14 cellular contexts compared by ENCODE assay signal in genomic region chr2:174863183-174863582, GRCh38.
DNase-seq lines count a peak whose midpoint lies in the region; ATAC-seq and TF ChIP-seq lines count a peak whose summit lies in the region.
"Had no signal": no experiment of that assay in that cellular context is flagged by ENCODE, and none has a peak within 500 bp of the region (broad histone marks: within the 10 kb centered on the region; RNA-seq: fewer than 3 reads in every experiment).

No MANE protein-coding gene starts in this region.

- H3K27me3 Mint-ChIP-seq in GM23338 (ENCODE audit: insufficient read depth, low read depth, poor library complexity) (peaks cover under 1% of the 10 kb centered on the region), WTC11 (ENCODE audit: low read depth) (no peaks in the 10 kb centered on the region)

- no peak for TF ChIP-seq CTCF in GM23338 (conservative IDR thresholded peaks at IDR 0.05; ENCODE audit: low read depth in 2 of 2)
- TF ChIP-seq CTCF in WTC11 (IDR thresholded peaks at IDR 0.05) = no peak

- no peaks in the 10 kb centered on the region for H3K9me3 Mint-ChIP-seq in GM23338
- no peaks in the 10 kb centered on the region for H3K9me3 Mint-ChIP-seq in WTC11
- H3K9me3 Mint-ChIP-seq: CD8-positive, alpha-beta T cell; H9 had no signal

- no peaks in the 10 kb centered on the region for H3K9me2 ChIP-seq in GM23338 (ENCODE audit: insufficient read depth)

- H3F3A ChIP-seq in GM23338 (replicated peaks; ENCODE audit: low read depth) = no peaks in the 10 kb centered on the region

- H3K36me3 Mint-ChIP-seq in GM23338 (ENCODE audit: low read depth) (no peaks in the 10 kb centered on the region), WTC11 (no peaks in the 10 kb centered on the region)
- H3K36me3 Mint-ChIP-seq: CD8-positive, alpha-beta T cell had no signal

- H3K4me1 Mint-ChIP-seq in GM23338 (peaks cover 42% of the 10 kb centered on the region), WTC11 (peaks cover 50% of the 10 kb centered on the region)

- POLR2A ChIA-PET in WTC11 (lab: Charles Lee) = no interaction called here

- no peak overlapping the region for H3K4me2 ChIP-seq in GM23338
- H3K4me2 ChIP-seq: A549 had no signal

- H3K4me3 Mint-ChIP-seq in GM23338 = no peak overlapping the region
- H3K4me3 Mint-ChIP-seq in WTC11 = no peak overlapping the region
- H3K4me3 Mint-ChIP-seq: CD8-positive, alpha-beta T cell; H9 had no signal

- H3K79me2 ChIP-seq in GM23338 (replicated peaks; ENCODE audit: insufficient read depth) = no peaks in the 10 kb centered on the region; the same call in 1 of the 2 replicates

- peaks cover 44% of the 10 kb centered on the region for H3K4me1 ChIP-seq in GM23338 (ENCODE audit: insufficient read depth)
- H3K4me1 ChIP-seq: A549, BE2C, Caco-2 had no signal

- DNase-seq in GM23338 (ENCODE audit: low spot score) = no peak
- DNase-seq in NAMALWA (ENCODE audit: low spot score) = peak; percentile 11
- DNase-seq in WTC11 (ENCODE audit: low spot score) = no peak
- no peak for DNase-seq in dermis blood vessel endothelial cell
- DNase-seq in NCI-H2196 treated with DMSO at 0.1 percent for 48 hours (lab: John Stamatoyannopoulos, UW; ENCODE audit: unreplicated experiment) = no peak
- DNase-seq: BE2C; Caco-2; CD8-positive, alpha-beta T cell; GOT3; H9 had no signal

- no peaks in the 10 kb centered on the region for H3K27me3 ChIP-seq in GM23338 (ENCODE audit: insufficient read depth)
- H3K27me3 ChIP-seq: BE2C had no signal

- ATAC-seq in GM23338 (no peak), WTC11 (no peak), HG03520 (IDR thresholded peaks at IDR 0.05; ENCODE audit: unreplicated experiment) (no peak)
- ATAC-seq: A549; CD8-positive, alpha-beta T cell; HepG2 had no signal

- CTCF ChIA-PET in WTC11 (lab: Charles Lee) = no interaction called here

- no peaks in the 10 kb centered on the region for H3K36me3 ChIP-seq in GM23338 (ENCODE audit: insufficient read depth)
- H3K36me3 ChIP-seq: BE2C had no signal

- H3K27ac Mint-ChIP-seq in GM23338 (0 out of 2 replicates have a peak overlapping the region, but pooled peaks have one; percentile 28), WTC11 (peak overlapping the region; percentile 9; the same call in 1 of the 2 replicates)
- H3K27ac Mint-ChIP-seq: CD8-positive, alpha-beta T cell had no signal

- H4K20me1 ChIP-seq in GM23338 (replicated peaks; ENCODE audit: insufficient read depth) = no peaks in the 10 kb centered on the region

- no peak overlapping the region for H2AFZ ChIP-seq in GM23338

- H3K4me3 ChIP-seq in GM23338 = no peak overlapping the region
- H3K4me3 ChIP-seq: A549 had no signal

- peak overlapping the region; percentile 30; the same call in 1 of the 2 replicates for H3K27ac ChIP-seq in GM23338 (ENCODE audit: low read depth)
- H3K27ac ChIP-seq: A549, C4-2B had no signal

TF ChIP-seq in GM23338, 12 proteins besides CTCF, POLR2A, EP300 and RAD21 (continues in another document):
- TF ChIP-seq, protein P1, sequence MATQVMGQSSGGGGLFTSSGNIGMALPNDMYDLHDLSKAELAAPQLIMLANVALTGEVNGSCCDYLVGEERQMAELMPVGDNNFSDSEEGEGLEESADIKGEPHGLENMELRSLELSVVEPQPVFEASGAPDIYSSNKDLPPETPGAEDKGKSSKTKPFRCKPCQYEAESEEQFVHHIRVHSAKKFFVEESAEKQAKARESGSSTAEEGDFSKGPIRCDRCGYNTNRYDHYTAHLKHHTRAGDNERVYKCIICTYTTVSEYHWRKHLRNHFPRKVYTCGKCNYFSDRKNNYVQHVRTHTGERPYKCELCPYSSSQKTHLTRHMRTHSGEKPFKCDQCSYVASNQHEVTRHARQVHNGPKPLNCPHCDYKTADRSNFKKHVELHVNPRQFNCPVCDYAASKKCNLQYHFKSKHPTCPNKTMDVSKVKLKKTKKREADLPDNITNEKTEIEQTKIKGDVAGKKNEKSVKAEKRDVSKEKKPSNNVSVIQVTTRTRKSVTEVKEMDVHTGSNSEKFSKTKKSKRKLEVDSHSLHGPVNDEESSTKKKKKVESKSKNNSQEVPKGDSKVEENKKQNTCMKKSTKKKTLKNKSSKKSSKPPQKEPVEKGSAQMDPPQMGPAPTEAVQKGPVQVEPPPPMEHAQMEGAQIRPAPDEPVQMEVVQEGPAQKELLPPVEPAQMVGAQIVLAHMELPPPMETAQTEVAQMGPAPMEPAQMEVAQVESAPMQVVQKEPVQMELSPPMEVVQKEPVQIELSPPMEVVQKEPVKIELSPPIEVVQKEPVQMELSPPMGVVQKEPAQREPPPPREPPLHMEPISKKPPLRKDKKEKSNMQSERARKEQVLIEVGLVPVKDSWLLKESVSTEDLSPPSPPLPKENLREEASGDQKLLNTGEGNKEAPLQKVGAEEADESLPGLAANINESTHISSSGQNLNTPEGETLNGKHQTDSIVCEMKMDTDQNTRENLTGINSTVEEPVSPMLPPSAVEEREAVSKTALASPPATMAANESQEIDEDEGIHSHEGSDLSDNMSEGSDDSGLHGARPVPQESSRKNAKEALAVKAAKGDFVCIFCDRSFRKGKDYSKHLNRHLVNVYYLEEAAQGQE (IDR thresholded peaks at IDR 0.05; ENCODE audit: unreplicated experiment) = no peak

TF ChIP-seq in WTC11, 78 proteins besides CTCF, POLR2A, EP300 and RAD21 (continues in another document):
- TF ChIP-seq HMGA2 (CRISPR knock-in tag; IDR thresholded peaks at IDR 0.05) = no peak
- TF ChIP-seq NR1H2 (CRISPR knock-in tag; IDR thresholded peaks at IDR 0.05) = no peak
- TF ChIP-seq, protein P2, sequence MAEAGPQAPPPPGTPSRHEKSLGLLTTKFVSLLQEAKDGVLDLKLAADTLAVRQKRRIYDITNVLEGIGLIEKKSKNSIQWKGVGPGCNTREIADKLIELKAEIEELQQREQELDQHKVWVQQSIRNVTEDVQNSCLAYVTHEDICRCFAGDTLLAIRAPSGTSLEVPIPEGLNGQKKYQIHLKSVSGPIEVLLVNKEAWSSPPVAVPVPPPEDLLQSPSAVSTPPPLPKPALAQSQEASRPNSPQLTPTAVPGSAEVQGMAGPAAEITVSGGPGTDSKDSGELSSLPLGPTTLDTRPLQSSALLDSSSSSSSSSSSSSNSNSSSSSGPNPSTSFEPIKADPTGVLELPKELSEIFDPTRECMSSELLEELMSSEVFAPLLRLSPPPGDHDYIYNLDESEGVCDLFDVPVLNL (CRISPR knock-in tag; IDR thresholded peaks at IDR 0.05; ENCODE audit: borderline replicate concordance, low read depth) = no peak
- TF ChIP-seq, protein P3, sequence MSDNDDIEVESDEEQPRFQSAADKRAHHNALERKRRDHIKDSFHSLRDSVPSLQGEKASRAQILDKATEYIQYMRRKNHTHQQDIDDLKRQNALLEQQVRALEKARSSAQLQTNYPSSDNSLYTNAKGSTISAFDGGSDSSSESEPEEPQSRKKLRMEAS (CRISPR knock-in tag; IDR thresholded peaks at IDR 0.05) = no peak
- TF ChIP-seq NFYB (CRISPR knock-in tag; conservative IDR thresholded peaks at IDR 0.05; ENCODE audit: low read depth) = no peak
- TF ChIP-seq OVOL2 (CRISPR knock-in tag; IDR thresholded peaks at IDR 0.05; ENCODE audit: borderline replicate concordance) = no peak
- no peak for TF ChIP-seq ZNF416 (CRISPR knock-in tag; IDR thresholded peaks at IDR 0.05)
- TF ChIP-seq NFE2L1 (CRISPR knock-in tag; IDR thresholded peaks at IDR 0.05) = no peak
- no peak for TF ChIP-seq ELF4 (CRISPR knock-in tag; IDR thresholded peaks at IDR 0.05; ENCODE audit: low read depth)
- TF ChIP-seq TP53 (CRISPR knock-in tag; IDR thresholded peaks at IDR 0.05) = no peak
- TF ChIP-seq, protein P4, sequence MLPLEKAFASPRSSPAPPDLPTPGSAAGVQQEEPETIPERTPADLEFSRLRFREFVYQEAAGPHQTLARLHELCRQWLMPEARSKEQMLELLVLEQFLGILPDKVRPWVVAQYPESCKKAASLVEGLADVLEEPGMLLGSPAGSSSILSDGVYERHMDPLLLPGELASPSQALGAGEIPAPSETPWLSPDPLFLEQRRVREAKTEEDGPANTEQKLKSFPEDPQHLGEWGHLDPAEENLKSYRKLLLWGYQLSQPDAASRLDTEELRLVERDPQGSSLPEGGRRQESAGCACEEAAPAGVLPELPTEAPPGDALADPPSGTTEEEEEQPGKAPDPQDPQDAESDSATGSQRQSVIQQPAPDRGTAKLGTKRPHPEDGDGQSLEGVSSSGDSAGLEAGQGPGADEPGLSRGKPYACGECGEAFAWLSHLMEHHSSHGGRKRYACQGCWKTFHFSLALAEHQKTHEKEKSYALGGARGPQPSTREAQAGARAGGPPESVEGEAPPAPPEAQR (CRISPR knock-in tag; IDR thresholded peaks at IDR 0.05) = no peak
- no peak for TF ChIP-seq FOXK1 (CRISPR knock-in tag; IDR thresholded peaks at IDR 0.05)
- TF ChIP-seq, protein P5, sequence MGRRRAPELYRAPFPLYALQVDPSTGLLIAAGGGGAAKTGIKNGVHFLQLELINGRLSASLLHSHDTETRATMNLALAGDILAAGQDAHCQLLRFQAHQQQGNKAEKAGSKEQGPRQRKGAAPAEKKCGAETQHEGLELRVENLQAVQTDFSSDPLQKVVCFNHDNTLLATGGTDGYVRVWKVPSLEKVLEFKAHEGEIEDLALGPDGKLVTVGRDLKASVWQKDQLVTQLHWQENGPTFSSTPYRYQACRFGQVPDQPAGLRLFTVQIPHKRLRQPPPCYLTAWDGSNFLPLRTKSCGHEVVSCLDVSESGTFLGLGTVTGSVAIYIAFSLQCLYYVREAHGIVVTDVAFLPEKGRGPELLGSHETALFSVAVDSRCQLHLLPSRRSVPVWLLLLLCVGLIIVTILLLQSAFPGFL (CRISPR knock-in tag; IDR thresholded peaks at IDR 0.05; ENCODE audit: borderline replicate concordance) = no peak
- TF ChIP-seq, protein P6, sequence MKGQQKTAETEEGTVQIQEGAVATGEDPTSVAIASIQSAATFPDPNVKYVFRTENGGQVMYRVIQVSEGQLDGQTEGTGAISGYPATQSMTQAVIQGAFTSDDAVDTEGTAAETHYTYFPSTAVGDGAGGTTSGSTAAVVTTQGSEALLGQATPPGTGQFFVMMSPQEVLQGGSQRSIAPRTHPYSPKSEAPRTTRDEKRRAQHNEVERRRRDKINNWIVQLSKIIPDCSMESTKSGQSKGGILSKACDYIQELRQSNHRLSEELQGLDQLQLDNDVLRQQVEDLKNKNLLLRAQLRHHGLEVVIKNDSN (CRISPR knock-in tag; IDR thresholded peaks at IDR 0.05) = no peak
- TF ChIP-seq ZNF138 (CRISPR knock-in tag; conservative IDR thresholded peaks at IDR 0.05) = no peak
- TF ChIP-seq FOXJ3 (CRISPR knock-in tag; IDR thresholded peaks at IDR 0.05; ENCODE audit: borderline replicate concordance) = no peak
- TF ChIP-seq E2F5 (CRISPR knock-in tag; IDR thresholded peaks at IDR 0.05) = no peak
- TF ChIP-seq NR2C2 (CRISPR knock-in tag; IDR thresholded peaks at IDR 0.05) = no peak
